Comparison of ENCODE assay signal across 8 cellular contexts in the genomic region with DNA sequence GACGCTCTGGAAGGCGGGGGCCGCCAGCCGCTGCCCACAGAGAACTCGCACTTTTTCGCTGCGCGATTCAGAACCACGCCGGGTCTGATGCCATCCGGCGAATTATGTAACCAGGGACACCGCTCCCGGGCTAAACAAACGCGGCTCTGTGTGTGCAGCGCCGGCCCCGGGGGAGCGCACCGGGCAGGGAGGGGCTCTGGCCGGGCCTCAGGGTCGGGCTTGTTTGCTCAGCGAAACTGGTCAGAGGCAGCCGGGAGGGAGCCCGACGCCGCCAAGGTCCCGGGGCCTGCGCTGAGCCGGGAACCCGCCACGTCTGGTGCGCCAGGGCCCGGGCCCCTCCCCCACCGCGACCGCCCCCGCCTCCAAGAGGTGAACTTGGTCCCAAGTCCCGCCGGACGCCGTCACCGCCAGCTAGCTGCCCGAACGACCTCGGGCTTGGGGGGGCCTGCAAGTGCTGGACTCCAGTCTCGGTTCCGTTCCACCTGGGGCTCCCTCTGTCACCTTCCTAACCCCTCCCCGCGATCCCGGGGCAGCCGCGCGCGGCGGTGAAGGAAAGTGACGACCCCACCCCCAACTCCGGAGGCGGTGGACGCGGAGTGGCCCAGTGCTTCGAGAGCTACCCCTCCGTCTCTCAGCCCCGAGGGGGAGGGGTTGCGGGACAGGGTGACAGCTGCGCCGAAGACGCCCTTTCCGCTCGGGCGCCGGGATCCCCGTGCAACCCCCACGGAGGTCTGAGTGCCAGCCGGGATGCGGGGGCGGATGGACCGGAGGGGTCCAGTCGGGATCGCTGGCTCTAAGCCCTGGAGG. TPM values are rescaled to one million over a fixed set of nuclear protein-coding genes. Genes with fewer than 3 reads are reported as not detected.
DNase-seq lines count a peak whose midpoint lies in the region; TF ChIP-seq lines count a peak whose summit lies in the region.

No MANE protein-coding gene starts in this region.

- no peak for TF ChIP-seq CTCF in Loucy (conservative IDR thresholded peaks at IDR 0.05; ENCODE audit: low read length)
- no peak for TF ChIP-seq CTCF in liver (IDR thresholded peaks at IDR 0.05; ENCODE audit: low read depth, low read length, missing input control)

- peak overlapping the region; percentile 89; the same call in 1 of the 2 replicates for H2AFZ ChIP-seq in Loucy (ENCODE audit: low read length)

- H3K79me2 ChIP-seq in Loucy (ENCODE audit: insufficient read depth, low read length), result peaks cover 58% of the 10 kb centered on the region

- H3K36me3 ChIP-seq in Loucy (ENCODE audit: insufficient read depth, low read length) (no peaks in the 10 kb centered on the region), liver (ENCODE audit: control insufficient read depth in 4 of 4, insufficient read depth in 3 of 4, low read depth in 1 of 4, low read length in 3 of 4) (no peaks in the 10 kb centered on the region)

- H3K4me3 ChIP-seq in Loucy (ENCODE audit: low read length, poor library complexity, severe bottlenecking) (peak overlapping the region; percentile 97), liver (ENCODE audit: low read depth in 1 of 3, low read length in 3 of 3) (peak overlapping the region; percentile 75 to 97 (median 93))

- H3K4me1 ChIP-seq in Loucy (ENCODE audit: insufficient read depth, low read length, poor library complexity, severe bottlenecking), result peaks cover 52% of the 10 kb centered on the region
- peaks cover 15 to 43% (median 40%) of the 10 kb centered on the region in 4 donors for H3K4me1 ChIP-seq in liver (ENCODE audit: control insufficient read depth in 4 of 4, insufficient read depth in 4 of 4, low read length in 3 of 4)

- peak overlapping the region; percentile 98 to 99 for H3K27ac ChIP-seq in liver (ENCODE audit: low read depth in 1 of 2, low read length in 2 of 2)

- H3K9ac ChIP-seq in Loucy (ENCODE audit: low read depth, low read length, poor library complexity, severe bottlenecking) (peak overlapping the region; percentile 93), liver (ENCODE audit: low read depth in 1 of 2, low read length in 2 of 2) (peak overlapping the region; percentile 73 to 92)

- H3F3A ChIP-seq in Loucy (ENCODE audit: low read depth), result no peaks in the 10 kb centered on the region

- DNase-seq in GDM1 (lab: John Stamatoyannopoulos, UW) (peak; percentile 23), GOT3 (lab: John Stamatoyannopoulos, UW) (peak; percentile 86), dermis blood vessel endothelial cell (peak; percentile 64), middle frontal gyrus (ENCODE audit: extremely low spot score, low spot score) (no peak)
- DNase-seq in activated CD4-positive, alpha-beta T cell treated with anti-CD3 and anti-CD28 coated beads, Interleukin-2, amount 50 U/mL, for 1 hour, result peak; percentile 47
- DNase-seq in stimulated activated CD4-positive, alpha-beta T cell treated with anti-CD3 and anti-CD28 coated beads, Interleukin-4, amount 100 ng/mL, for 48 hours (ENCODE audit: low read depth in 2 of 2), result peak; percentile 55 to 58

- H3K9me3 ChIP-seq in Loucy (ENCODE audit: insufficient read depth, low read depth, low read length), result no peaks in the 10 kb centered on the region
- H3K9me3 ChIP-seq in liver (ENCODE audit: control insufficient read depth in 4 of 4, low read length in 3 of 4), result no peaks in the 10 kb centered on the region

- under 1% methylated on average over 81 of the region's 81 CpGs for WGBS in liver

- H3K4me2 ChIP-seq in Loucy (ENCODE audit: low read depth, low read length, poor library complexity, severe bottlenecking), result peak overlapping the region; percentile 83

- peaks cover 46% of the 10 kb centered on the region for H4K20me1 ChIP-seq in Loucy (ENCODE audit: insufficient read depth, low read length, poor library complexity, severe bottlenecking)

- no peaks in the 10 kb centered on the region for H3K9me2 ChIP-seq in Loucy (replicated peaks; ENCODE audit: low read depth, low read length)

- H3K27me3 ChIP-seq in Loucy (ENCODE audit: insufficient read depth, low read length, poor library complexity, severe bottlenecking) (no peaks in the 10 kb centered on the region), liver (ENCODE audit: control insufficient read depth in 4 of 4, insufficient read depth in 4 of 4, low read length in 3 of 4) (no peaks in the 10 kb centered on the region)

- no peak for TF ChIP-seq RAD21 in liver (IDR thresholded peaks at IDR 0.05)

TF ChIP-seq in liver, 16 proteins besides CTCF, POLR2A, EP300 and RAD21:
- TF ChIP-seq JUND (IDR thresholded peaks at IDR 0.05), result no peak
- TF ChIP-seq, protein P1, sequence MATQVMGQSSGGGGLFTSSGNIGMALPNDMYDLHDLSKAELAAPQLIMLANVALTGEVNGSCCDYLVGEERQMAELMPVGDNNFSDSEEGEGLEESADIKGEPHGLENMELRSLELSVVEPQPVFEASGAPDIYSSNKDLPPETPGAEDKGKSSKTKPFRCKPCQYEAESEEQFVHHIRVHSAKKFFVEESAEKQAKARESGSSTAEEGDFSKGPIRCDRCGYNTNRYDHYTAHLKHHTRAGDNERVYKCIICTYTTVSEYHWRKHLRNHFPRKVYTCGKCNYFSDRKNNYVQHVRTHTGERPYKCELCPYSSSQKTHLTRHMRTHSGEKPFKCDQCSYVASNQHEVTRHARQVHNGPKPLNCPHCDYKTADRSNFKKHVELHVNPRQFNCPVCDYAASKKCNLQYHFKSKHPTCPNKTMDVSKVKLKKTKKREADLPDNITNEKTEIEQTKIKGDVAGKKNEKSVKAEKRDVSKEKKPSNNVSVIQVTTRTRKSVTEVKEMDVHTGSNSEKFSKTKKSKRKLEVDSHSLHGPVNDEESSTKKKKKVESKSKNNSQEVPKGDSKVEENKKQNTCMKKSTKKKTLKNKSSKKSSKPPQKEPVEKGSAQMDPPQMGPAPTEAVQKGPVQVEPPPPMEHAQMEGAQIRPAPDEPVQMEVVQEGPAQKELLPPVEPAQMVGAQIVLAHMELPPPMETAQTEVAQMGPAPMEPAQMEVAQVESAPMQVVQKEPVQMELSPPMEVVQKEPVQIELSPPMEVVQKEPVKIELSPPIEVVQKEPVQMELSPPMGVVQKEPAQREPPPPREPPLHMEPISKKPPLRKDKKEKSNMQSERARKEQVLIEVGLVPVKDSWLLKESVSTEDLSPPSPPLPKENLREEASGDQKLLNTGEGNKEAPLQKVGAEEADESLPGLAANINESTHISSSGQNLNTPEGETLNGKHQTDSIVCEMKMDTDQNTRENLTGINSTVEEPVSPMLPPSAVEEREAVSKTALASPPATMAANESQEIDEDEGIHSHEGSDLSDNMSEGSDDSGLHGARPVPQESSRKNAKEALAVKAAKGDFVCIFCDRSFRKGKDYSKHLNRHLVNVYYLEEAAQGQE (IDR thresholded peaks at IDR 0.05), result no peak
- TF ChIP-seq MAX (IDR thresholded peaks at IDR 0.05), result no peak
- peak; percentile 25 for TF ChIP-seq SP1 (IDR thresholded peaks at IDR 0.05)
- TF ChIP-seq YY1 (IDR thresholded peaks at IDR 0.05), result no peak
- TF ChIP-seq, protein P2, sequence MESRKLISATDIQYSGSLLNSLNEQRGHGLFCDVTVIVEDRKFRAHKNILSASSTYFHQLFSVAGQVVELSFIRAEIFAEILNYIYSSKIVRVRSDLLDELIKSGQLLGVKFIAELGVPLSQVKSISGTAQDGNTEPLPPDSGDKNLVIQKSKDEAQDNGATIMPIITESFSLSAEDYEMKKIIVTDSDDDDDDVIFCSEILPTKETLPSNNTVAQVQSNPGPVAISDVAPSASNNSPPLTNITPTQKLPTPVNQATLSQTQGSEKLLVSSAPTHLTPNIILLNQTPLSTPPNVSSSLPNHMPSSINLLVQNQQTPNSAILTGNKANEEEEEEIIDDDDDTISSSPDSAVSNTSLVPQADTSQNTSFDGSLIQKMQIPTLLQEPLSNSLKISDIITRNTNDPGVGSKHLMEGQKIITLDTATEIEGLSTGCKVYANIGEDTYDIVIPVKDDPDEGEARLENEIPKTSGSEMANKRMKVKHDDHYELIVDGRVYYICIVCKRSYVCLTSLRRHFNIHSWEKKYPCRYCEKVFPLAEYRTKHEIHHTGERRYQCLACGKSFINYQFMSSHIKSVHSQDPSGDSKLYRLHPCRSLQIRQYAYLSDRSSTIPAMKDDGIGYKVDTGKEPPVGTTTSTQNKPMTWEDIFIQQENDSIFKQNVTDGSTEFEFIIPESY (IDR thresholded peaks at IDR 0.05), result no peak
- TF ChIP-seq NR2F2 (IDR thresholded peaks at IDR 0.05), result no peak
- peak in 1 of 2 donors; percentile 5 for TF ChIP-seq GABPA (IDR thresholded peaks at IDR 0.05 in 1 of 2, conservative IDR thresholded peaks at IDR 0.05 in 1 of 2)
- TF ChIP-seq EGR1 (IDR thresholded peaks at IDR 0.05; ENCODE audit: low read depth in 2 of 2), result peak; percentile 45 to 59
- no peak for TF ChIP-seq HNF4G (IDR thresholded peaks at IDR 0.05)
- peak; percentile 26 to 33 for TF ChIP-seq HNF4A (conservative IDR thresholded peaks at IDR 0.05)
- TF ChIP-seq TAF1 (conservative IDR thresholded peaks at IDR 0.05), result no peak
- peak in 1 of 2 donors; percentile 11 for TF ChIP-seq RXRA (IDR thresholded peaks at IDR 0.05)
- peak; percentile 47 for TF ChIP-seq FOXA2 (IDR thresholded peaks at IDR 0.05)
- TF ChIP-seq FOXA1 (IDR thresholded peaks at IDR 0.05), result peak; percentile 31
- no peak for TF ChIP-seq ATF3 (IDR thresholded peaks at IDR 0.05)

RNA-seq across cellular contexts. Expression of gene CTDSP2, which starts 0.8 kb away (rescaled TPM):
- total RNA-seq in dermis blood vessel endothelial cell, result 85.4 and 140 TPM in 2 replicates
- total RNA-seq in liver, result 10 to 100 TPM; 38.6 to 60.9 TPM
- polyA plus RNA-seq in liver, result 10 to 100 TPM; 20.1 to 48.9 TPM

RNA-seq across cellular contexts. Expression of gene AVIL, which starts 27.1 kb away (rescaled TPM):
- total RNA-seq in dermis blood vessel endothelial cell (2.7 and 4.4 TPM in 2 replicates), liver (1 to 10 TPM; 1.3 to 6.4 TPM)
- 1 to 10 TPM in 1 of 2 donors, under 1 TPM in 1; 0.48 to 1.8 TPM for polyA plus RNA-seq in liver
